In the genomic region with DNA sequence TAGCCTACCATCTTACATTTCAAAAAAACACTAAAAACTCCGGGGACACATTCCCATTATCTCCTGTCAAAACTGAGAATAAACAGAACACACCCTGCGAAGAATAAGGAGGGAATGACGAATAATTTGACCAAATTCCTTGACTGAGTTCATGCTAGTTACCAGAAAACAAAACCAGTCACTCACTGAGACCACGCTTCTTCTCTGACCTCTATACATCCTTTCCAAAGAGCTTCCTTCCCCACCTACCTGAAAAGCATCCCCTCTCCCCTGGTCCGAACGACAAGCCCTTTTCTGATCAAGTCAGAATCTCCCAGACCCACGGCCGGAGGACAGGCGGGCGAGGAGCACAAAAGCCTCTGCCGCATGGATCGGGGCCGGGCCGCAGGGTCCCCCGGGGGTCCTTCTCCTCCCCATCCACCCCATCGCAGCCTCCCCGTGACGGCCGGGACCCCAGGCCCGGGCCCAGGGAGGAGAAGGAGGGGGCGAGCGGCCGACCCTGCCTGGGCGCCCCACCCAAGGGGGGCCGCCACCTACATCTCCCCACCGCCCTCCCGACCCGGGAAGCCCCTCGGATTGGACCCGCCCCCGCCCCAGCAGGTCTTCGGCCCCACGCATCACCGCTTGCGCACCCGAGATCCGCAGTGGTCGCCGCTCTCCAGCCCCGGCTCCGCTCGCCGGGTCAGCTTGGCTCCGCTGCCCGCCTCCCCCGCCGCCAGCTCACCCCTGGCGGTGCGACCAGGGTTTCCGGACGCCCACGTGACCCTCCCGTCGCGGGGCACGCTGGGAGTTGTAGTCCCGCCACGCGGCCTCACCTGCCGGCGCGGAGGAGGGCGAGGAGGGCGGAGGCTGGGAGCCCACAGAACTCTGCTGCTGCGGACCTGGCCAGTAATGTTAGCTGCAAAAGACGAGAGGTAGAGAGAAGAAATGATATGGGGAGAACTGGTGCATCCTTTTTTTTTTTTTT, we compare ENCODE assay signal across 8 cellular contexts. TPM values are rescaled to one million over a fixed set of nuclear protein-coding genes. Genes with fewer than 3 reads are reported as not detected.
A peak's percentile ranks its signal among the peaks of the same experiment; 100 is the strongest.
DNase-seq lines count a peak whose midpoint lies in the region; ATAC-seq, FAIRE-seq and TF ChIP-seq lines count a peak whose summit lies in the region.

A gene with protein sequence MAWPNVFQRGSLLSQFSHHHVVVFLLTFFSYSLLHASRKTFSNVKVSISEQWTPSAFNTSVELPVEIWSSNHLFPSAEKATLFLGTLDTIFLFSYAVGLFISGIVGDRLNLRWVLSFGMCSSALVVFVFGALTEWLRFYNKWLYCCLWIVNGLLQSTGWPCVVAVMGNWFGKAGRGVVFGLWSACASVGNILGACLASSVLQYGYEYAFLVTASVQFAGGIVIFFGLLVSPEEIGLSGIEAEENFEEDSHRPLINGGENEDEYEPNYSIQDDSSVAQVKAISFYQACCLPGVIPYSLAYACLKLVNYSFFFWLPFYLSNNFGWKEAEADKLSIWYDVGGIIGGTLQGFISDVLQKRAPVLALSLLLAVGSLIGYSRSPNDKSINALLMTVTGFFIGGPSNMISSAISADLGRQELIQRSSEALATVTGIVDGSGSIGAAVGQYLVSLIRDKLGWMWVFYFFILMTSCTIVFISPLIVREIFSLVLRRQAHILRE (minus strand): TSS at position 747 of the 967 bp plus-strand sequence. CDS start 16,004 bp downstream, outside the sequence.

- ATAC-seq in GM18858 (IDR thresholded peaks at IDR 0.05; ENCODE audit: unreplicated experiment) (peak; percentile 97), HG03066 (IDR thresholded peaks at IDR 0.05; ENCODE audit: low read depth, unreplicated experiment) (peak; percentile 98)

- TF ChIP-seq CTCF in keratinocyte (optimal IDR thresholded peaks at IDR 0.05 in 1 of 3, IDR thresholded peaks at IDR 0.05 in 1 of 3, conservative IDR thresholded peaks at IDR 0.05 in 1 of 3; ENCODE audit: extremely low read depth in 1 of 3, insufficient read depth in 2 of 3, low read length in 3 of 3): no peak

- DNase-seq in 8988T: peak; percentile 91
- peak; percentile 58 for DNase-seq in NCI-H2196 treated with DMSO at 0.1 percent for 48 hours (lab: John Stamatoyannopoulos, UW; ENCODE audit: unreplicated experiment)
- DNase-seq in activated CD4-positive, alpha-beta T cell treated with anti-CD3 and anti-CD28 coated beads for 1 hour: peak; percentile 80
- DNase-seq in cerebellum (ENCODE audit: low spot score): peak; percentile 92
- DNase-seq in keratinocyte (ENCODE audit: low read depth, low spot score): peak; percentile 25
- DNase-seq in stimulated activated CD4-positive, alpha-beta T cell treated with anti-CD3 and anti-CD28 coated beads, Interleukin-15, amount 100 ng/mL, for 24 hours: peak; percentile 94

- peak within 1 kb of the TSS; percentile 84 for H3K9ac ChIP-seq in keratinocyte (ENCODE audit: control insufficient read depth, extremely low read depth, insufficient read depth, low read length)

- H4K20me1 ChIP-seq in keratinocyte (ENCODE audit: control insufficient read depth, extremely low read depth, insufficient read depth, low read length): peaks cover 5% of the 10 kb centered on the region

- dilution Hi-C loops in keratinocyte (cut with MboI; ENCODE audit: extremely low pct_ligation_motif_present, low sequenced_read_pairs): no loop called here

- no peak for FAIRE-seq in keratinocyte (lab: Jason Lieb, UNC)

- H3K27me3 ChIP-seq in keratinocyte (ENCODE audit: control insufficient read depth, extremely low read depth, insufficient read depth, low read length): no peaks in the 10 kb centered on the region

- H3K4me3 ChIP-seq in keratinocyte (ENCODE audit: control insufficient read depth in 2 of 3, extremely low read depth in 1 of 3, insufficient read depth in 2 of 3, low read depth in 1 of 3, low read length in 3 of 3): peak within 1 kb of the TSS; percentile 82 to 97 (median 89)

- peak within 1 kb of the TSS; percentile 74 for H2AFZ ChIP-seq in keratinocyte (ENCODE audit: control insufficient read depth, low read length)

- peak within 1 kb of the TSS; percentile 67 for H3K4me2 ChIP-seq in keratinocyte (ENCODE audit: control insufficient read depth, extremely low read depth, insufficient read depth, low read depth, low read length)

- peaks cover 46% of the 10 kb centered on the region for H3K79me2 ChIP-seq in keratinocyte (ENCODE audit: control insufficient read depth, insufficient read depth, low read length)

- H3K36me3 ChIP-seq in keratinocyte (ENCODE audit: control insufficient read depth in 2 of 2, extremely low read depth in 1 of 2, insufficient read depth in 2 of 2, low read length in 2 of 2): peaks cover 0 to 4% of the 10 kb centered on the region in 2 experiments

- H3K27ac ChIP-seq in keratinocyte (ENCODE audit: control insufficient read depth, insufficient read depth, low read length): peak within 1 kb of the TSS; percentile 69

- peaks cover 11% of the 10 kb centered on the region for H3K4me1 ChIP-seq in keratinocyte (ENCODE audit: control insufficient read depth, extremely low read depth, insufficient read depth, low read length)

- H3K9me3 ChIP-seq in keratinocyte (ENCODE audit: control insufficient read depth, low read depth, low read length): no peaks in the 10 kb centered on the region

- H3K9me1 ChIP-seq in keratinocyte (ENCODE audit: control insufficient read depth, extremely low read depth, insufficient read depth, low read length): peaks cover 3% of the 10 kb centered on the region

RNA-seq across cellular contexts. Expression of the gene that starts here (rescaled TPM):
- 91.5 TPM for total RNA-seq in cerebellum
- 42.5 to 51.4 TPM (median 43.6 TPM) in 3 replicates for polyA plus RNA-seq in keratinocyte
- polyA plus RNA-seq in keratinocyte (2011; ENCODE audit: low read depth): 23.8 TPM
- polyA plus RNA-seq in keratinocyte (2011; cell fraction: cytosol; rRNA removed): 21.3 and 28.9 TPM in 2 replicates
- polyA plus RNA-seq in keratinocyte (2011; cell fraction: nucleus; rRNA removed): 108 and 137 TPM in 2 replicates
- polyA plus RNA-seq in keratinocyte (2012; ENCODE audit: low replicate concordance): 18.0 and 24.6 TPM in 2 replicates
- 48.9 to 104 TPM (median 68.3 TPM) in 3 replicates for polyA minus RNA-seq in keratinocyte
- 15.5 TPM for polyA minus RNA-seq in keratinocyte (2011; cell fraction: cytosol; rRNA and poly(A)+ RNA removed)
- 80.0 and 112 TPM in 2 replicates for polyA minus RNA-seq in keratinocyte (2011; cell fraction: nucleus; rRNA and poly(A)+ RNA removed)

Comparison
In these comparisons a context has a peak if more than half of its experiments do, and no peak if none do; other contexts are left out.
1. Peak in every context shown above with its lines: DNase-seq, ATAC-seq, H3K4me3 ChIP-seq and H3K27ac ChIP-seq.
2. DNase-seq: peak in every context shown above with its lines; median percentile 94 in stimulated activated CD4-positive, alpha-beta T cell treated with anti-CD3 and anti-CD28 coated beads, Interleukin-15, amount 100 ng/mL, for 24 hours; 92 in cerebellum; 91 in 8988T; 80 in activated CD4-positive, alpha-beta T cell treated with anti-CD3 and anti-CD28 coated beads for 1 hour; 58 in NCI-H2196 treated with DMSO at 0.1 percent for 48 hours; 25 in keratinocyte.